ENCODE assay signal across 8 cellular contexts in genomic region chr3:87350367-87351199, GRCh38.
DNase-seq lines count a peak whose midpoint lies in the region; ATAC-seq and TF ChIP-seq lines count a peak whose summit lies in the region.

No MANE protein-coding gene starts in this region.

- H3K4me3 Mint-ChIP-seq in GM23338 (no peak overlapping the region), naive B cell (no peak overlapping the region)

- in situ Hi-C loops in KBM-7 (cut with MboI; ENCODE audit: low pct_unique_long_range_greater_than_20kb, low sequenced_read_pairs) = no loop called here

- no peaks in the 10 kb centered on the region for H3F3A ChIP-seq in GM23338 (replicated peaks; ENCODE audit: low read depth)

- no peaks in the 10 kb centered on the region for H3K4me1 ChIP-seq in GM23338 (ENCODE audit: insufficient read depth)

- no peaks in the 10 kb centered on the region for H3K27me3 ChIP-seq in GM23338 (ENCODE audit: insufficient read depth)

- H3K36me3 ChIP-seq in GM23338 (ENCODE audit: insufficient read depth) = 0 out of 2 replicates have a peak, but pooled peaks cover 4% of the 10 kb centered on the region

- no peaks in the 10 kb centered on the region for H4K20me1 ChIP-seq in GM23338 (replicated peaks; ENCODE audit: insufficient read depth)

- H3K36me3 Mint-ChIP-seq in GM23338 (ENCODE audit: low read depth) = peaks cover 6% of the 10 kb centered on the region; the same call in 2 of the 3 replicates
- no peaks in the 10 kb centered on the region for H3K36me3 Mint-ChIP-seq in naive B cell

- H3K4me3 ChIP-seq in GM23338 = no peak overlapping the region

- H3K9me3 Mint-ChIP-seq in GM23338 (peaks cover 10% of the 10 kb centered on the region), naive B cell (peaks cover 0 to 2% (median 0%) of the 10 kb centered on the region in 7 donors)

- peak; percentile 86 to 97 for TF ChIP-seq CTCF in GM23338 (conservative IDR thresholded peaks at IDR 0.05; ENCODE audit: low read depth in 2 of 2)

- H3K79me2 ChIP-seq in GM23338 (replicated peaks; ENCODE audit: insufficient read depth) = no peaks in the 10 kb centered on the region

- H3K27me3 Mint-ChIP-seq in GM23338 (ENCODE audit: insufficient read depth, low read depth, poor library complexity) = peaks cover 3% of the 10 kb centered on the region
- H3K27me3 Mint-ChIP-seq in naive B cell = peaks cover 6 to 15% (median 9%) of the 10 kb centered on the region in 3 donors

- no peaks in the 10 kb centered on the region for H3K9me2 ChIP-seq in GM23338 (ENCODE audit: insufficient read depth)

- H3K4me2 ChIP-seq in GM23338 = no peak overlapping the region

- ATAC-seq in GM23338 = peak; percentile 85
- peak; percentile 82 to 88 for ATAC-seq in naive B cell (ENCODE audit: low read depth in 2 of 2)

- H3K4me1 Mint-ChIP-seq in GM23338 (no peaks in the 10 kb centered on the region), naive B cell (no peaks in the 10 kb centered on the region)

- H3K27ac Mint-ChIP-seq in GM23338 (no peak overlapping the region), naive B cell (no peak overlapping the region)

- H3K27ac ChIP-seq in GM23338 (ENCODE audit: low read depth) = no peak overlapping the region

- TF ChIP-seq POLR2A in erythroblast (IDR thresholded peaks at IDR 0.05; ENCODE audit: low read length) = no peak

- DNase-seq in AG08396 (ENCODE audit: low spot score) (peak; percentile 60), GM04503 (ENCODE audit: low read depth) (peak; percentile 6), GM23338 (ENCODE audit: low spot score) (peak; percentile 72), KBM-7 (peak; percentile 53), SK-N-DZ (ENCODE audit: low spot score) (peak; percentile 49), erythroblast (lab: John Stamatoyannopoulos, UW) (peak; percentile 48 to 62), naive B cell (peak; percentile 39)
- no peak for DNase-seq in activated effector memory CD4-positive, alpha-beta T cell treated with anti-CD3 and anti-CD28 coated beads, Interleukin-2, amount 50 U/mL, for 16 hours

- H2AFZ ChIP-seq in GM23338 = no peak overlapping the region

TF ChIP-seq in GM23338, 12 proteins besides CTCF, POLR2A, EP300 and RAD21:
- TF ChIP-seq POLR2AphosphoS5 (IDR thresholded peaks at IDR 0.05; ENCODE audit: low read depth) (no peak), STAT1 (IDR thresholded peaks at IDR 0.05; ENCODE audit: unreplicated experiment) (no peak), ZNF462 (CRISPR knock-in tag; IDR thresholded peaks at IDR 0.05) (no peak), NANOG (IDR thresholded peaks at IDR 0.05; ENCODE audit: borderline replicate concordance) (no peak)
